ENCODE assay signal across 25 cellular contexts in genomic region chr11:77854838-77855237, GRCh38.
"Had no signal": no experiment of that assay in that cellular context is flagged by ENCODE, and none has a peak within 500 bp of the region (broad histone marks: within the 10 kb centered on the region; RNA-seq: fewer than 3 reads in every experiment).

No MANE protein-coding gene starts in this region.

- H3K4me1 Mint-ChIP-seq: activated CD4-positive, alpha-beta T cell treated with anti-CD3 and anti-CD28 coated beads, Interleukin-2, amount 10 ng/mL, durations not matched to agents 7 days and 5 days; activated T-helper 17 cell treated with anti-CD3 and anti-CD28 coated beads, Interleukin-2, amount 50 U/mL, for 72 hours had no signal

- H3K4me2 ChIP-seq: KMS-11, PC-9 had no signal

- H3K27ac Mint-ChIP-seq: activated CD4-positive, alpha-beta memory T cell treated with anti-CD3 and anti-CD28 coated beads for 36 hours; activated CD4-positive, alpha-beta T cell treated with anti-CD3 and anti-CD28 coated beads, Interleukin-2, amount 10 ng/mL, durations not matched to agents 7 days and 5 days; activated naive CD4-positive, alpha-beta T cell treated with anti-CD3 and anti-CD28 coated beads for 36 hours; activated naive CD8-positive, alpha-beta T cell; activated T-helper 17 cell treated with anti-CD3 and anti-CD28 coated beads, Interleukin-2, amount 50 U/mL, for 72 hours had no signal

- H3K4me3 Mint-ChIP-seq: activated CD4-positive, alpha-beta memory T cell treated with anti-CD3 and anti-CD28 coated beads for 36 hours; activated CD4-positive, alpha-beta T cell treated with anti-CD3 and anti-CD28 coated beads, Interleukin-2, amount 10 ng/mL, durations not matched to agents 7 days and 5 days; activated naive CD4-positive, alpha-beta T cell treated with anti-CD3 and anti-CD28 coated beads for 36 hours; activated naive CD8-positive, alpha-beta T cell; activated T-helper 17 cell treated with anti-CD3 and anti-CD28 coated beads, Interleukin-2, amount 50 U/mL, for 72 hours had no signal

- H3K27me3 Mint-ChIP-seq: activated CD4-positive, alpha-beta memory T cell treated with anti-CD3 and anti-CD28 coated beads for 36 hours; activated CD4-positive, alpha-beta T cell treated with anti-CD3 and anti-CD28 coated beads, Interleukin-2, amount 10 ng/mL, durations not matched to agents 7 days and 5 days; activated naive CD8-positive, alpha-beta T cell; activated T-helper 17 cell treated with anti-CD3 and anti-CD28 coated beads, Interleukin-2, amount 50 U/mL, for 72 hours had no signal

- H3K4me3 ChIP-seq: cardiac muscle cell, MG63, PC-9 had no signal

- H2AFZ ChIP-seq: PC-9 had no signal

- DNase-seq: activated CD4-positive, alpha-beta memory T cell treated with anti-CD3 and anti-CD28 coated beads for 36 hours; activated CD4-positive, alpha-beta T cell treated with anti-CD3 and anti-CD28 coated beads, Interleukin-2, amount 10 ng/mL, durations not matched to agents 7 days and 5 days; activated CD4-positive, CD25-positive, alpha-beta regulatory T cell; activated gamma-delta T cell; activated naive CD4-positive, alpha-beta T cell treated with anti-CD3 and anti-CD28 coated beads for 36 hours; activated T-cell treated with anti-CD3 and anti-CD28 coated beads for 4 hours; activated T-cell treated with anti-CD3 and anti-CD28 coated beads, Interleukin-2, amount 50 U/mL, for 48 hours; brain microvascular endothelial cell; cerebellar nuclear complex; MG63; MV-4-11; NCI-H1105; NCI-H1436 treated with DMSO at 0.1 percent for 48 hours; NCI-H187; NCI-H2081; NCI-H446; NCI-H524; PC-9; SIG-M5; T-helper 1 cell had no signal

- H3K27me3 ChIP-seq: brain microvascular endothelial cell, cardiac muscle cell, MG63 had no signal

- ATAC-seq: activated T-helper 17 cell treated with anti-CD3 and anti-CD28 coated beads, Interleukin-2, amount 50 U/mL, for 72 hours had no signal

- H3K27ac ChIP-seq: brain microvascular endothelial cell, cardiac muscle cell, KMS-11, PC-9, VCaP had no signal

- H3K9ac ChIP-seq: KMS-11 had no signal
